10 cellular contexts compared by ENCODE assay signal in the genomic region with DNA sequence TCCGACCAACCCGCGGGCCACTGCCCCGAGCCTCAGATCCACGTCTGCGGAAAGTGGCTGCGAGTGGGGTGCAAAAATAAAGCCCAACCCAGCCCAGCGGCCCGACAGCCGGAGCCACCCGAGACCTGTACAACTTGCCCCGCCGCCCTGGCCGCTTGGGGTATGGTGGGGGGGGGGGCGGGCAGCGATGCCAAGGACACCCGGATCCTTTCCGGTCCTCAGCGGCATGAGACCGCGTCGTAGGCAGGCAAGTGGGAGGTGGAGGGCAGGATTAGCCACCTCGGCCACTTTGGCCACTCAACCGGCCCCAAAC. TPM values are rescaled to one million over a fixed set of nuclear protein-coding genes. Genes with fewer than 3 reads are reported as not detected.
DNase-seq lines count a peak whose midpoint lies in the region; ATAC-seq and TF ChIP-seq lines count a peak whose summit lies in the region.
"Had no signal": no experiment of that assay in that cellular context is flagged by ENCODE, and none has a peak within 500 bp of the region (broad histone marks: within the 10 kb centered on the region; RNA-seq: fewer than 3 reads in every experiment).

No MANE protein-coding gene starts in this region.

- H3K27me3 ChIP-seq in ACC112 (ENCODE audit: insufficient read depth, low read length), result peaks cover 26% of the 10 kb centered on the region
- peaks cover 8% of the 10 kb centered on the region for H3K27me3 ChIP-seq in adrenal gland
- H3K27me3 ChIP-seq in hepatocyte, result no peaks in the 10 kb centered on the region
- H3K27me3 ChIP-seq: SJSA1 had no signal

- WGBS in adrenal gland, 4 donors, result 0 to 54% (median 17%) methylated on average over 6 to 24 of the region's 24 CpGs
- 43% methylated on average over 15 of the region's 24 CpGs for WGBS in hepatocyte (ENCODE audit: low lambda C conversion rate, missing lambda C conversion rate)

- H3K4me2 ChIP-seq in hepatocyte, result peak overlapping the region; percentile 86

- DNase-seq in adrenal gland (peak in 6 of 7 donors; percentile 18 to 52 (median 34)), hepatocyte (ENCODE audit: low spot score) (no peak), progenitor cell of endocrine pancreas (ENCODE audit: low spot score, unreplicated experiment) (peak; percentile 9), NCI-H1105 (lab: John Stamatoyannopoulos, UW) (no peak), NCI-H226 (no peak)
- no peak for DNase-seq in activated CD4-positive, alpha-beta T cell treated with anti-CD3 and anti-CD28 coated beads, Interleukin-2, amount 50 U/mL, for 48 hours
- DNase-seq: NCI-H2029 had no signal

- H4K20me1 ChIP-seq in hepatocyte (ENCODE audit: insufficient read depth, poor library complexity, severe bottlenecking), result no peaks in the 10 kb centered on the region

- H3K4me3 ChIP-seq in ACC112 (ENCODE audit: low read depth, low read length), result 0 out of 2 replicates have a peak overlapping the region, but pooled peaks have one; percentile 16
- peak overlapping the region in 3 of 4 donors; percentile 10 to 60 (median 18) for H3K4me3 ChIP-seq in adrenal gland
- peak overlapping the region; percentile 45 for H3K4me3 ChIP-seq in hepatocyte
- H3K4me3 ChIP-seq: SJSA1 had no signal

- H3K79me2 ChIP-seq in ACC112 (ENCODE audit: control insufficient read depth, insufficient read depth, low read length, unreplicated experiment) (no peaks in the 10 kb centered on the region), hepatocyte (no peaks in the 10 kb centered on the region)

- H3K4me3 Mint-ChIP-seq in progenitor cell of endocrine pancreas (ENCODE audit: low read depth), result peak overlapping the region; percentile 94

- H3K36me3 ChIP-seq in ACC112 (ENCODE audit: insufficient read depth, low read length), result no peaks in the 10 kb centered on the region
- H3K36me3 ChIP-seq in adrenal gland (replicated peaks in 1 of 2), result no peaks in the 10 kb centered on the region
- H3K36me3 ChIP-seq in hepatocyte (replicated peaks; ENCODE audit: insufficient read depth, low read depth), result no peaks in the 10 kb centered on the region
- H3K36me3 ChIP-seq: SJSA1 had no signal

- peaks cover 8% of the 10 kb centered on the region for H3K4me1 Mint-ChIP-seq in progenitor cell of endocrine pancreas (ENCODE audit: low read depth)

- H3K36me3 Mint-ChIP-seq in progenitor cell of endocrine pancreas (ENCODE audit: insufficient read depth), result peaks cover 7% of the 10 kb centered on the region

- H2AFZ ChIP-seq in ACC112 (ENCODE audit: low read length, unreplicated experiment) (no peak overlapping the region), hepatocyte (peak overlapping the region; percentile 31)

- H3K27ac Mint-ChIP-seq in progenitor cell of endocrine pancreas, result no peak overlapping the region

- no peak for TF ChIP-seq POLR2A in adrenal gland (IDR thresholded peaks at IDR 0.05)

- intact Hi-C loops in adrenal gland (cut with DNase I), result no loop called here

- H3K9me3 ChIP-seq in adrenal gland (replicated peaks in 1 of 3) (no peaks in the 10 kb centered on the region), hepatocyte (ENCODE audit: low read depth) (no peaks in the 10 kb centered on the region)
- H3K9me3 ChIP-seq: SJSA1 had no signal

- peaks cover 14% of the 10 kb centered on the region for H3K9me3 Mint-ChIP-seq in progenitor cell of endocrine pancreas (ENCODE audit: low read depth)

- no peak for TF ChIP-seq CTCF in adrenal gland (IDR thresholded peaks at IDR 0.05)
- no peak for TF ChIP-seq CTCF in hepatocyte (IDR thresholded peaks at IDR 0.05; ENCODE audit: poor library complexity)
- no peak for TF ChIP-seq CTCF in progenitor cell of endocrine pancreas (IDR thresholded peaks at IDR 0.05; ENCODE audit: unreplicated experiment)

- H3K27me3 Mint-ChIP-seq in progenitor cell of endocrine pancreas, result no peaks in the 10 kb centered on the region

- H3K27ac ChIP-seq in ACC112 (ENCODE audit: low read depth, low read length), result no peak overlapping the region
- peak overlapping the region in 3 of 5 donors; percentile 19 to 73 (median 45) for H3K27ac ChIP-seq in adrenal gland
- no peak overlapping the region for H3K27ac ChIP-seq in hepatocyte
- H3K27ac ChIP-seq: SJSA1 had no signal

- no peaks in the 10 kb centered on the region for H3K9me2 ChIP-seq in hepatocyte (replicated peaks; ENCODE audit: insufficient read depth)

- ATAC-seq in GM21619 (IDR thresholded peaks at IDR 0.05; ENCODE audit: unreplicated experiment), result no peak

- H3K4me1 ChIP-seq in ACC112 (ENCODE audit: control insufficient read depth, insufficient read depth, low read length, unreplicated experiment), result no peaks in the 10 kb centered on the region
- peaks cover 0 to 7% of the 10 kb centered on the region in 2 donors for H3K4me1 ChIP-seq in adrenal gland (replicated peaks in 1 of 2)
- no peaks in the 10 kb centered on the region for H3K4me1 ChIP-seq in hepatocyte (ENCODE audit: insufficient read depth)
- H3K4me1 ChIP-seq: SJSA1 had no signal

RNA-seq across cellular contexts. Expression of a gene that starts 1.6 kb away (rescaled TPM):
- 10 to 100 TPM; 18.1 to 80.2 (median 40.8) TPM for total RNA-seq in adrenal gland
- 10 to 100 TPM in 1 of 3 donors, 1 to 10 TPM in 2; 6.0 to 27.6 (median 9.1) TPM for polyA plus RNA-seq in adrenal gland
- 15.2 and 17.0 TPM in 2 replicates for total RNA-seq in hepatocyte
- 6.2 and 11.1 TPM in 2 replicates for polyA plus RNA-seq in hepatocyte
- total RNA-seq in progenitor cell of endocrine pancreas, result 14.5 and 15.7 TPM in 2 replicates
- total RNA-seq: SJSA1 had no signal

Comparison
In these comparisons a context has a peak if more than half of its experiments do, and no peak if none do; other contexts are left out.
1. H3K27ac ChIP-seq: peak in adrenal gland (3 of 5); none in ACC112 (single experiment) and hepatocyte (single experiment).
2. DNase-seq: peak in adrenal gland (6 of 7) and progenitor cell of endocrine pancreas (single experiment); none in hepatocyte (single experiment), NCI-H1105 (single experiment), activated CD4-positive, alpha-beta T cell treated with anti-CD3 and anti-CD28 coated beads, Interleukin-2, amount 50 U/mL, for 48 hours (0 of 2) and NCI-H226 (single experiment).
3. Peak in every context shown above with its lines, with median percentiles within 50 percentile points of each other: H3K4me3 ChIP-seq.